ENCODE assay signal across 8 cellular contexts in genomic region chr9:33202552-33203300, GRCh38. TPM values are rescaled to one million over a fixed set of nuclear protein-coding genes. Genes with fewer than 3 reads are reported as not detected.
DNase-seq lines count a peak whose midpoint lies in the region; ATAC-seq, FAIRE-seq and TF ChIP-seq lines count a peak whose summit lies in the region.

No MANE protein-coding gene starts in this region.

- no peak overlapping the region for H3K18ac ChIP-seq in neuronal stem cell (ENCODE audit: low read length)

- no TSS peak for BruUV-seq in HepG2 (replicated peaks; lab: Mats Ljungman, UMichigan)

- no peak overlapping the region for H2BK12ac ChIP-seq in neuronal stem cell (ENCODE audit: low read length)

- H4K8ac ChIP-seq in neuronal stem cell (ENCODE audit: low read depth, low read length) = no peak overlapping the region

- H3K79me2 ChIP-seq in HepG2 (ENCODE audit: insufficient read depth, low read length) = no peaks in the 10 kb centered on the region

- H3K23ac ChIP-seq in neuronal stem cell (ENCODE audit: low read depth, low read length, poor library complexity) = no peak overlapping the region

- H3K36me3 ChIP-seq in liver (ENCODE audit: control insufficient read depth in 4 of 4, insufficient read depth in 3 of 4, low read depth in 1 of 4, low read length in 3 of 4) = no peaks in the 10 kb centered on the region
- no peaks in the 10 kb centered on the region for H3K36me3 ChIP-seq in HepG2 (replicated peaks in 1 of 2; ENCODE audit: control insufficient read depth in 1 of 2, insufficient read depth in 2 of 2, low read length in 2 of 2)
- H3K36me3 ChIP-seq in MG63 = no peaks in the 10 kb centered on the region
- no peaks in the 10 kb centered on the region for H3K36me3 ChIP-seq in neuronal stem cell (replicated peaks in 1 of 2; ENCODE audit: control insufficient read depth in 2 of 2, insufficient read depth in 2 of 2, low read length in 2 of 2)

- peaks cover 24% of the 10 kb centered on the region for H3K4me1 Mint-ChIP-seq in activated B cell treated with CpG ODN at 0.5 μM for 24 hours

- no peak for TF ChIP-seq RAD21 in liver (IDR thresholded peaks at IDR 0.05)
- TF ChIP-seq RAD21 in HepG2 (CRISPR knock-in tag; IDR thresholded peaks at IDR 0.05) = no peak

- in situ Hi-C loops in HepG2 (cut with HindIII; ENCODE audit: extremely low pct_ligation_motif_present, low pct_unique_long_range_greater_than_20kb) = no loop called here

- H2BK5ac ChIP-seq in neuronal stem cell (ENCODE audit: low read length) = no peak overlapping the region

- H3K4me3 Mint-ChIP-seq in activated B cell treated with CpG ODN at 0.5 μM for 24 hours = peak overlapping the region; percentile 78

- WGBS in liver = 63% methylated on average over 14 of the region's 14 CpGs
- WGBS in HepG2 (ENCODE audit: low lambda C conversion rate) = 27% methylated on average over 8 of the region's 14 CpGs
- 100% methylated on average over 1 of the region's 14 CpGs; no CpG with 5 or more reads in 1 of the 2 donors for WGBS in neuronal stem cell (ENCODE audit: extremely low coverage in 2 of 2, insufficient read length in 2 of 2, insufficient replicate concordance in 1 of 2), 2 donors

- H3K27me3 Mint-ChIP-seq in activated B cell treated with CpG ODN at 0.5 μM for 24 hours = peaks cover 1% of the 10 kb centered on the region

- CTCF ChIA-PET in HepG2 (lab: Yijun Ruan, JAX; ENCODE audit: low intra/inter-chr PET ratio, low total read pairs) = no interaction called here
- CTCF ChIA-PET in activated B cell treated with CpG ODN at 0.5 μM for 24 hours (lab: Charles Lee) = interaction anchor here (0.9 to 4.3 kb wide), 5 partner anchors 12 to 52 kb away, joined by 3 to 25 read pairs (median 4); no protein-coding TSS in a partner anchor

- no peak overlapping the region for H2BK15ac ChIP-seq in neuronal stem cell (ENCODE audit: low read length)

- no peaks in the 10 kb centered on the region for H3K9me3 Mint-ChIP-seq in activated B cell treated with CpG ODN at 0.5 μM for 24 hours

- no peaks in the 10 kb centered on the region for H3K36me3 Mint-ChIP-seq in activated B cell treated with CpG ODN at 0.5 μM for 24 hours (ENCODE audit: low read depth)

- POLR2A ChIA-PET in HepG2 (lab: Yijun Ruan, JAX) (no interaction called here), activated B cell treated with CpG ODN at 0.5 μM for 24 hours (lab: Charles Lee) (interaction anchor here (0.7 to 3.5 kb wide), 15 partner anchors 19 to 178 kb away, joined by 3 to 30 read pairs (median 4); partner anchors contain the start of genes B4GALT1, NFX1 and SMU1)

- no peak overlapping the region for H2BK120ac ChIP-seq in neuronal stem cell (ENCODE audit: low read depth, low read length)

- H3K14ac ChIP-seq in neuronal stem cell (ENCODE audit: low read length) = no peak overlapping the region

- no peak overlapping the region for H3K27ac ChIP-seq in liver (ENCODE audit: low read depth in 1 of 2, low read length in 2 of 2)
- H3K27ac ChIP-seq in HepG2 (ENCODE audit: extremely low read length, insufficient read depth, low read length) = no peak overlapping the region
- H3K27ac ChIP-seq in neuronal stem cell (replicated peaks; ENCODE audit: low read length) = no peak overlapping the region

- no peak overlapping the region for H2AK5ac ChIP-seq in neuronal stem cell (ENCODE audit: low read depth, low read length)

- H3K79me1 ChIP-seq in neuronal stem cell (ENCODE audit: low read depth, low read length) = no peaks in the 10 kb centered on the region

- H3K27ac Mint-ChIP-seq in activated B cell treated with CpG ODN at 0.5 μM for 24 hours = peak overlapping the region; percentile 83

- no peaks in the 10 kb centered on the region for H4K20me1 ChIP-seq in HepG2 (ENCODE audit: insufficient read depth, low read length)

- DNase-seq in HepG2 (ENCODE audit: low spot score) (no peak), activated B cell treated with CpG ODN at 0.5 μM for 24 hours (peak; percentile 67), left cardiac atrium (peak; percentile 68), ureter (ENCODE audit: low spot score) (peak; percentile 57), MG63 (no peak), neuronal stem cell (ENCODE audit: low spot score) (no peak)

- TF ChIP-seq CTCF in liver (IDR thresholded peaks at IDR 0.05; ENCODE audit: low read depth, low read length, missing input control) (no peak), HepG2 (CRISPR knock-in tag; IDR thresholded peaks at IDR 0.05) (no peak), activated B cell treated with CpG ODN at 0.5 μM for 24 hours (IDR thresholded peaks at IDR 0.05) (no peak)

- H3K4me3 ChIP-seq in liver (ENCODE audit: low read depth in 1 of 3, low read length in 3 of 3) (no peak overlapping the region), HepG2 (replicated peaks in 1 of 3; ENCODE audit: insufficient read depth in 1 of 3, low read depth in 2 of 3, low read length in 3 of 3) (no peak overlapping the region), MG63 (no peak overlapping the region), neuronal stem cell (ENCODE audit: low read length in 2 of 2) (no peak overlapping the region)

- H3K9me3 ChIP-seq in liver (ENCODE audit: control insufficient read depth in 4 of 4, low read length in 3 of 4) (no peaks in the 10 kb centered on the region), HepG2 (ENCODE audit: low read length) (no peaks in the 10 kb centered on the region), MG63 (no peaks in the 10 kb centered on the region), neuronal stem cell (replicated peaks in 1 of 2; ENCODE audit: control insufficient read depth in 2 of 2, insufficient read depth in 1 of 2, low read depth in 1 of 2, low read length in 2 of 2) (no peaks in the 10 kb centered on the region)

- no peak; the same call in 1 of the 3 replicates for ATAC-seq in HepG2
- ATAC-seq in HG03045 (IDR thresholded peaks at IDR 0.05; ENCODE audit: unreplicated experiment) = peak; percentile 98
- peak; percentile 98 for ATAC-seq in activated B cell treated with CpG ODN at 0.5 μM for 24 hours (ENCODE audit: low read depth)
- ATAC-seq in left cardiac atrium = peak; percentile 66 to 86

- H3K27me3 ChIP-seq in liver (ENCODE audit: control insufficient read depth in 4 of 4, insufficient read depth in 4 of 4, low read length in 3 of 4) = no peaks in the 10 kb centered on the region
- peaks cover 2 to 48% of the 10 kb centered on the region in 2 experiments; a peak in 4 of 5 replicates for H3K27me3 ChIP-seq in HepG2 (ENCODE audit: control insufficient read depth in 1 of 2, insufficient read depth in 2 of 2, low read length in 2 of 2)
- no peaks in the 10 kb centered on the region for H3K27me3 ChIP-seq in MG63
- peaks cover 0 to 76% (median 2%) of the 10 kb centered on the region in 3 experiments for H3K27me3 ChIP-seq in neuronal stem cell (ENCODE audit: control insufficient read depth in 3 of 3, insufficient read depth in 3 of 3, low read depth in 1 of 3, low read length in 3 of 3)

- H3K4me1 ChIP-seq in liver (ENCODE audit: control insufficient read depth in 4 of 4, insufficient read depth in 4 of 4, low read length in 3 of 4) (no peaks in the 10 kb centered on the region), HepG2 (ENCODE audit: insufficient read depth, low read length) (no peaks in the 10 kb centered on the region), neuronal stem cell (ENCODE audit: control insufficient read depth in 2 of 2, insufficient read depth in 1 of 2, low read depth in 1 of 2, low read length in 2 of 2) (no peaks in the 10 kb centered on the region)

- H2AFZ ChIP-seq in HepG2 (ENCODE audit: low read length) (no peak overlapping the region), neuronal stem cell (ENCODE audit: low read length) (no peak overlapping the region)

- H3K9ac ChIP-seq in liver (ENCODE audit: low read depth in 1 of 2, low read length in 2 of 2) (no peak overlapping the region), HepG2 (ENCODE audit: insufficient read depth, low read depth, low read length) (no peak overlapping the region), neuronal stem cell (ENCODE audit: low read depth, low read length, poor library complexity) (no peak overlapping the region)

- intact Hi-C loops in HepG2 (cut with micrococcal nuclease; ENCODE audit: unreplicated experiment) = no loop called here
- intact Hi-C loops in activated B cell treated with CpG ODN at 0.5 μM for 24 hours (cut with micrococcal nuclease) = no loop called here
- intact Hi-C loops in left cardiac atrium (cut with DNase I) = no loop called here

- TF ChIP-seq EP300 in HepG2 (IDR thresholded peaks at IDR 0.05; ENCODE audit: low read depth in 2 of 2, low read length in 2 of 2) (no peak), HepG2 (CRISPR knock-in tag; IDR thresholded peaks at IDR 0.05; ENCODE audit: borderline replicate concordance) (no peak)

- H3K4me2 ChIP-seq in HepG2 (ENCODE audit: low read depth, low read length) (no peak overlapping the region), neuronal stem cell (ENCODE audit: insufficient read depth, low read length, poor library complexity, severe bottlenecking) (no peak overlapping the region)

- no peak overlapping the region for H3K4ac ChIP-seq in neuronal stem cell (ENCODE audit: low read length)

- no peak overlapping the region for H4K91ac ChIP-seq in neuronal stem cell (ENCODE audit: low read depth, low read length, poor library complexity)

- FAIRE-seq in HepG2 (lab: Jason Lieb, UNC) = no peak

- TF ChIP-seq POLR2A in HepG2 (IDR thresholded peaks at IDR 0.05; ENCODE audit: insufficient read depth in 1 of 2, low read depth in 2 of 2, low read length in 2 of 2) = no peak

RNA-seq across cellular contexts. Expression of gene B4GALT1, which starts 35.6 kb away (rescaled TPM):
- total RNA-seq in liver (10 to 100 TPM; 27.3 to 58.1 TPM), HepG2 (2016; rRNA removed; fragmentation: Illumina TruSeq; extraction: Trizol) (15.7 TPM in 2 replicates), activated B cell treated with CpG ODN at 0.5 μM for 24 hours (111 and 118 TPM in 2 replicates), left cardiac atrium (100 to 1,000 TPM in 1 of 2 donors, 10 to 100 TPM in 1; 49.5 to 107 TPM), ureter (107 TPM)
- polyA plus RNA-seq in liver (10 to 100 TPM; 25.9 to 59.8 TPM), HepG2 (2011; rRNA removed) (33.5 and 37.5 TPM in 2 replicates)
- 3.3 and 3.4 TPM in 2 replicates for total RNA-seq in HepG2 (2016; cell fraction: cytosol; rRNA removed; fragmentation: Illumina TruSeq; extraction: Trizol; ENCODE audit: low read depth)
- 13.5 and 16.1 TPM in 2 replicates for total RNA-seq in HepG2 (2016; cell fraction: insoluble cytoplasmic fraction; rRNA removed; fragmentation: Illumina TruSeq; extraction: Trizol)
- 19.9 and 20.6 TPM in 2 replicates for total RNA-seq in HepG2 (2016; cell fraction: membrane; rRNA removed; fragmentation: Illumina TruSeq; extraction: Trizol)
- 22.5 and 25.2 TPM in 2 replicates for total RNA-seq in HepG2 (2016; cell fraction: nucleus; rRNA removed; fragmentation: Illumina TruSeq; extraction: Trizol)
- polyA plus RNA-seq in HepG2 (2011; cell fraction: cytosol; rRNA removed) = 35.6 and 46.0 TPM in 2 replicates
- polyA plus RNA-seq in HepG2 (2011; cell fraction: nucleus; rRNA removed) = 14.7 and 19.1 TPM in 2 replicates
- polyA plus RNA-seq in HepG2 (2012) = 57.7 and 61.1 TPM in 2 replicates
- polyA plus RNA-seq in HepG2 (2016; cell fraction: cytosol; fragmentation: Illumina TruSeq; extraction: Trizol; ENCODE audit: low read depth) = 5.0 and 5.4 TPM in 2 replicates
- polyA plus RNA-seq in HepG2 (2016; cell fraction: insoluble cytoplasmic fraction; fragmentation: Illumina TruSeq; extraction: Trizol; ENCODE audit: low read depth) = 21.1 and 25.1 TPM in 2 replicates
- polyA plus RNA-seq in HepG2 (2016; cell fraction: membrane; fragmentation: Illumina TruSeq; extraction: Trizol; ENCODE audit: low read depth) = 21.2 TPM in 2 replicates
- polyA plus RNA-seq in HepG2 (2016; cell fraction: nucleus; fragmentation: Illumina TruSeq; extraction: Trizol; ENCODE audit: insufficient read depth, low read depth) = 40.6 and 42.3 TPM in 2 replicates
- polyA minus RNA-seq in HepG2 (2011; rRNA and poly(A)+ RNA removed; ENCODE audit: low replicate concordance) = 78.3 and 316 TPM in 2 replicates
- polyA minus RNA-seq in HepG2 (2011; cell fraction: cytosol; rRNA and poly(A)+ RNA removed) = 35.8 and 41.0 TPM in 2 replicates
- polyA minus RNA-seq in HepG2 (2011; cell fraction: nucleus; rRNA and poly(A)+ RNA removed) = 17.3 and 22.3 TPM in 2 replicates
- total RNA-seq in MG63 (2014; rRNA removed; shearing (Covaris generic); ENCODE audit: low replicate concordance) = 31.9 and 35.2 TPM in 2 replicates
- 13.2 TPM for polyA plus RNA-seq in neuronal stem cell (2013, experiment 1 of 2)
- 13.0 TPM for polyA plus RNA-seq in neuronal stem cell (2013, experiment 2 of 2)

RNA-seq across cellular contexts. Expression of gene SPINK4, which starts 37.2 kb away (rescaled TPM):
- total RNA-seq in liver = under 1 TPM in 1 of 2 donors, not detected in 1; 0.70 TPM
- not detected for polyA plus RNA-seq in liver
- 0.53 and 0.98 TPM in 2 replicates for total RNA-seq in HepG2 (2016; rRNA removed; fragmentation: Illumina TruSeq; extraction: Trizol)
- total RNA-seq in HepG2 (2016; cell fraction: cytosol; rRNA removed; fragmentation: Illumina TruSeq; extraction: Trizol; ENCODE audit: low read depth) = not detected in 2 replicates
- 0.41 TPM in 1 of 2 replicates, not detected in the other for total RNA-seq in HepG2 (2016; cell fraction: insoluble cytoplasmic fraction; rRNA removed; fragmentation: Illumina TruSeq; extraction: Trizol)
- total RNA-seq in HepG2 (2016; cell fraction: membrane; rRNA removed; fragmentation: Illumina TruSeq; extraction: Trizol) = 0.65 TPM in 1 of 2 replicates, not detected in the other
- not detected in 2 replicates for total RNA-seq in HepG2 (2016; cell fraction: nucleus; rRNA removed; fragmentation: Illumina TruSeq; extraction: Trizol)
- polyA plus RNA-seq in HepG2 (2011; rRNA removed) = 2.0 and 3.4 TPM in 2 replicates
- 3.7 and 4.0 TPM in 2 replicates for polyA plus RNA-seq in HepG2 (2011; cell fraction: cytosol; rRNA removed)
- 1.3 TPM in 1 of 2 replicates, not detected in the other for polyA plus RNA-seq in HepG2 (2011; cell fraction: nucleus; rRNA removed)
- 0.72 TPM in 1 of 2 replicates, not detected in the other for polyA plus RNA-seq in HepG2 (2012)
- not detected in 2 replicates for polyA plus RNA-seq in HepG2 (2016; cell fraction: cytosol; fragmentation: Illumina TruSeq; extraction: Trizol; ENCODE audit: low read depth)
- polyA plus RNA-seq in HepG2 (2016; cell fraction: insoluble cytoplasmic fraction; fragmentation: Illumina TruSeq; extraction: Trizol; ENCODE audit: low read depth) = not detected in 2 replicates
- polyA plus RNA-seq in HepG2 (2016; cell fraction: membrane; fragmentation: Illumina TruSeq; extraction: Trizol; ENCODE audit: low read depth) = not detected in 2 replicates
- polyA plus RNA-seq in HepG2 (2016; cell fraction: nucleus; fragmentation: Illumina TruSeq; extraction: Trizol; ENCODE audit: insufficient read depth, low read depth) = not detected in 2 replicates
- polyA minus RNA-seq in HepG2 (2011; rRNA and poly(A)+ RNA removed; ENCODE audit: low replicate concordance) = 1.7 and 183 TPM in 2 replicates
- 7.4 TPM in 2 replicates for polyA minus RNA-seq in HepG2 (2011; cell fraction: cytosol; rRNA and poly(A)+ RNA removed)
- polyA minus RNA-seq in HepG2 (2011; cell fraction: nucleus; rRNA and poly(A)+ RNA removed) = 4.6 TPM in 1 of 2 replicates, not detected in the other
- not detected in 2 replicates for total RNA-seq in activated B cell treated with CpG ODN at 0.5 μM for 24 hours
- not detected for total RNA-seq in left cardiac atrium
- not detected for total RNA-seq in ureter
- total RNA-seq in MG63 (2014; rRNA removed; shearing (Covaris generic); ENCODE audit: low replicate concordance) = not detected in 2 replicates
- not detected for polyA plus RNA-seq in neuronal stem cell (2013, experiment 1 of 2)
- not detected for polyA plus RNA-seq in neuronal stem cell (2013, experiment 2 of 2)

Comparison
In these comparisons a context has a peak if more than half of its experiments do, and no peak if none do; other contexts are left out.
1. DNase-seq: peak in activated B cell treated with CpG ODN at 0.5 μM for 24 hours (single experiment), left cardiac atrium (single experiment) and ureter (single experiment); none in HepG2 (single experiment), MG63 (single experiment) and neuronal stem cell (single experiment).